In genomic region chr13:51523082-51523518, GRCh38 we compare ENCODE assay signal across 9 cellular contexts.
DNase-seq lines count a peak whose midpoint lies in the region; ATAC-seq and TF ChIP-seq lines count a peak whose summit lies in the region.
"Had no signal": no experiment of that assay in that cellular context is flagged by ENCODE, and none has a peak within 500 bp of the region (broad histone marks: within the 10 kb centered on the region; RNA-seq: fewer than 3 reads in every experiment).

No MANE protein-coding gene starts in this region.

- H3K27ac ChIP-seq in 22Rv1 = peak overlapping the region; percentile 57

- peak overlapping the region; percentile 80 for H3K27ac Mint-ChIP-seq in activated CD4-positive, alpha-beta memory T cell treated with anti-CD3 and anti-CD28 coated beads, Interleukin-2, amount 10 ng/mL, durations not matched to agents 7 days and 5 days

- peaks cover 5% of the 10 kb centered on the region for H3K9me3 Mint-ChIP-seq in activated CD4-positive, alpha-beta memory T cell treated with anti-CD3 and anti-CD28 coated beads, Interleukin-2, amount 10 ng/mL, durations not matched to agents 7 days and 5 days

- H3K4me1 Mint-ChIP-seq in activated CD4-positive, alpha-beta memory T cell treated with anti-CD3 and anti-CD28 coated beads, Interleukin-2, amount 10 ng/mL, durations not matched to agents 7 days and 5 days = peaks cover 22% of the 10 kb centered on the region

- H3K4me3 Mint-ChIP-seq in activated CD4-positive, alpha-beta memory T cell treated with anti-CD3 and anti-CD28 coated beads, Interleukin-2, amount 10 ng/mL, durations not matched to agents 7 days and 5 days = no peak overlapping the region

- DNase-seq in KBM-7 (peak; percentile 89), iris pigment epithelial cell (ENCODE audit: low read depth) (peak; percentile 42), RPMI8226 (no peak), left colon (no peak)
- peak; percentile 72 for DNase-seq in activated CD4-positive, alpha-beta memory T cell treated with anti-CD3 and anti-CD28 coated beads, Interleukin-2, amount 10 ng/mL, durations not matched to agents 7 days and 5 days
- DNase-seq: hippocampal formation had no signal

- POLR2A ChIA-PET in activated CD4-positive, alpha-beta memory T cell treated with anti-CD3 and anti-CD28 coated beads, Interleukin-2, amount 10 ng/mL, durations not matched to agents 7 days and 5 days (lab: Charles Lee) = interaction anchor here (1.2 to 2.1 kb wide), 4 partner anchors 10 to 121 kb away, joined by 3 to 8 read pairs (median 4); no protein-coding TSS in a partner anchor

- H3K36me3 Mint-ChIP-seq in activated CD4-positive, alpha-beta memory T cell treated with anti-CD3 and anti-CD28 coated beads, Interleukin-2, amount 10 ng/mL, durations not matched to agents 7 days and 5 days (ENCODE audit: low read depth) = peaks cover 5% of the 10 kb centered on the region

- in situ Hi-C loops in KBM-7 (cut with MboI; ENCODE audit: low pct_unique_long_range_greater_than_20kb, low sequenced_read_pairs) = no loop called here

- no peak for ATAC-seq in GM21717 (IDR thresholded peaks at IDR 0.05; ENCODE audit: unreplicated experiment)
- no peak for ATAC-seq in HG02759 (IDR thresholded peaks at IDR 0.05; ENCODE audit: unreplicated experiment)
- no peak for ATAC-seq in left colon

- H3K27me3 Mint-ChIP-seq in activated CD4-positive, alpha-beta memory T cell treated with anti-CD3 and anti-CD28 coated beads, Interleukin-2, amount 10 ng/mL, durations not matched to agents 7 days and 5 days = no peaks in the 10 kb centered on the region

- 0 out of 2 replicates have a peak, but pooled peaks have one; percentile 8 for TF ChIP-seq CTCF in 22Rv1 (IDR thresholded peaks at IDR 0.05)

- intact Hi-C loops in left colon (cut with DNase I, micrococcal nuclease) = no loop called here

- CTCF ChIA-PET in activated CD4-positive, alpha-beta memory T cell treated with anti-CD3 and anti-CD28 coated beads, Interleukin-2, amount 10 ng/mL, durations not matched to agents 7 days and 5 days (lab: Charles Lee) = interaction anchor here (0.9 kb wide), 1 partner anchor 70 kb away, joined by 4 read pairs; the partner anchor contains the start of gene INTS6

Comparison
In these comparisons a context has a peak if more than half of its experiments do, and no peak if none do; other contexts are left out.
1. DNase-seq: peak in KBM-7 (single experiment), activated CD4-positive, alpha-beta memory T cell treated with anti-CD3 and anti-CD28 coated beads, Interleukin-2, amount 10 ng/mL, durations not matched to agents 7 days and 5 days (single experiment) and iris pigment epithelial cell (single experiment); none in RPMI8226 (single experiment) and left colon (0 of 2).